ENCODE assay signal across 13 cellular contexts in genomic region chr10:119337796-119338432, GRCh38.
A peak's percentile ranks its signal among the peaks of the same experiment; 100 is the strongest.
DNase-seq lines count a peak whose midpoint lies in the region; ATAC-seq, FAIRE-seq and TF ChIP-seq lines count a peak whose summit lies in the region.
"Had no signal": no experiment of that assay in that cellular context is flagged by ENCODE, and none has a peak within 500 bp of the region (broad histone marks: within the 10 kb centered on the region; RNA-seq: fewer than 3 reads in every experiment).

No MANE protein-coding gene starts in this region.

- H3K4me2 ChIP-seq in fibroblast of lung (ENCODE audit: extremely low read depth, insufficient read depth, low read length), result peak overlapping the region; percentile 38

- H3K36me3 Mint-ChIP-seq in neural crest cell (ENCODE audit: low read depth), result no peaks in the 10 kb centered on the region
- H3K36me3 Mint-ChIP-seq in CD4-positive, alpha-beta T cell (ENCODE audit: low read depth), result peaks cover 19% of the 10 kb centered on the region
- H3K36me3 Mint-ChIP-seq: natural killer cell treated with Interleukin-12 subunit alpha and Interleukin-12 subunit beta and Interleukin-15 and Interleukin-18, amount 100 ng/mL, for 72 hours; WTC11 had no signal

- no peak overlapping the region for H3K4me3 ChIP-seq in fibroblast of lung (replicated peaks in 1 of 4; ENCODE audit: control extremely low read depth in 1 of 4, insufficient read depth in 1 of 4, low read depth in 3 of 4, low read length in 4 of 4)
- H3K4me3 ChIP-seq: spleen had no signal

- no peaks in the 10 kb centered on the region for H3K27me3 Mint-ChIP-seq in neural crest cell (ENCODE audit: low read depth)
- no peaks in the 10 kb centered on the region for H3K27me3 Mint-ChIP-seq in CD4-positive, alpha-beta T cell
- H3K27me3 Mint-ChIP-seq: natural killer cell treated with Interleukin-12 subunit alpha and Interleukin-12 subunit beta and Interleukin-15 and Interleukin-18, amount 100 ng/mL, for 72 hours had no signal

- H3K79me2 ChIP-seq in fibroblast of lung (ENCODE audit: control insufficient read depth, insufficient read depth, low read length), result peaks cover 11% of the 10 kb centered on the region

- FAIRE-seq in RCC 7860 (lab: Jason Lieb, UNC), result no peak

- H3K27ac ChIP-seq in fibroblast of lung (ENCODE audit: insufficient read depth, low read length), result peak overlapping the region; percentile 73
- H3K27ac ChIP-seq in CD4-positive, alpha-beta T cell (ENCODE audit: low read depth, low read length), result no peak overlapping the region

- H2AFZ ChIP-seq in fibroblast of lung (ENCODE audit: low read length), result no peak overlapping the region

- H3K27me3 ChIP-seq in fibroblast of lung (ENCODE audit: control insufficient read depth, insufficient read depth, low read length), result no peaks in the 10 kb centered on the region
- no peaks in the 10 kb centered on the region for H3K27me3 ChIP-seq in CD4-positive, alpha-beta T cell (ENCODE audit: control insufficient read depth, insufficient read depth, low read length)
- H3K27me3 ChIP-seq: spleen had no signal

- no peak overlapping the region for H3K4me3 Mint-ChIP-seq in neural crest cell
- H3K4me3 Mint-ChIP-seq in CD4-positive, alpha-beta T cell, result no peak overlapping the region
- H3K4me3 Mint-ChIP-seq: natural killer cell treated with Interleukin-12 subunit alpha and Interleukin-12 subunit beta and Interleukin-15 and Interleukin-18, amount 100 ng/mL, for 72 hours; WTC11 had no signal

- TF ChIP-seq CTCF in fibroblast of lung (conservative IDR thresholded peaks at IDR 0.05 in 1 of 2, IDR thresholded peaks at IDR 0.05 in 1 of 2; ENCODE audit: low read depth in 1 of 2, low read length in 2 of 2) (no peak), neural crest cell (conservative IDR thresholded peaks at IDR 0.05) (no peak)
- TF ChIP-seq CTCF in CD4-positive, alpha-beta T cell (IDR thresholded peaks at IDR 0.05), result no peak

- no peak overlapping the region for H3K9ac ChIP-seq in fibroblast of lung (ENCODE audit: insufficient read depth, low read length)

- peak; percentile 58 for DNase-seq in Daoy (ENCODE audit: low read depth)
- peak; percentile 19 for DNase-seq in RCC 7860 (ENCODE audit: low spot score)
- DNase-seq in fibroblast of lung (ENCODE audit: low read depth in 2 of 2), result peak; percentile 63 to 79
- DNase-seq in neural crest cell (ENCODE audit: low read depth, low spot score), result no peak
- DNase-seq in SKM-1 treated with dmso at 0.1 percent for 144 hours (lab: John Stamatoyannopoulos, UW; ENCODE audit: unreplicated experiment), result no peak
- DNase-seq in CD4-positive, alpha-beta T cell, result no peak
- no peak for DNase-seq in NCI-H1105 (lab: John Stamatoyannopoulos, UW)
- DNase-seq in NCI-H1105 treated with DMSO at 0.1 percent for 48 hours (lab: John Stamatoyannopoulos, UW), result no peak
- DNase-seq: activated T-cell treated with anti-CD3 and anti-CD28 coated beads for 4 hours, SHP77, spleen had no signal

- H3K36me3 ChIP-seq in fibroblast of lung (ENCODE audit: control insufficient read depth, insufficient read depth, low read length), result peaks cover 1% of the 10 kb centered on the region

- H3K4me1 ChIP-seq in fibroblast of lung (ENCODE audit: control insufficient read depth, extremely low read depth, insufficient read depth, low read length), result peaks cover 44% of the 10 kb centered on the region

- H3K27ac Mint-ChIP-seq in neural crest cell (ENCODE audit: unreplicated experiment), result peak overlapping the region; percentile 23
- no peak overlapping the region for H3K27ac Mint-ChIP-seq in CD4-positive, alpha-beta T cell
- H3K27ac Mint-ChIP-seq: natural killer cell treated with Interleukin-12 subunit alpha and Interleukin-12 subunit beta and Interleukin-15 and Interleukin-18, amount 100 ng/mL, for 72 hours; WTC11 had no signal

- ATAC-seq in CD4-positive, alpha-beta T cell (ENCODE audit: poor library complexity), result no peak
- ATAC-seq: natural killer cell treated with Interleukin-12 subunit alpha and Interleukin-12 subunit beta and Interleukin-15 and Interleukin-18, amount 100 ng/mL, for 72 hours; WTC11 had no signal

- CTCF ChIA-PET in CD4-positive, alpha-beta T cell (lab: Charles Lee), result no interaction called here

- intact Hi-C loops in CD4-positive, alpha-beta T cell (cut with DNase I, micrococcal nuclease), result no loop called here

- H3K9me3 ChIP-seq in fibroblast of lung (ENCODE audit: control insufficient read depth, insufficient read depth, low read depth, low read length), result no peaks in the 10 kb centered on the region
- no peaks in the 10 kb centered on the region for H3K9me3 ChIP-seq in CD4-positive, alpha-beta T cell (ENCODE audit: control insufficient read depth, low read length)
- H3K9me3 ChIP-seq: spleen had no signal

- H3K9me3 Mint-ChIP-seq in neural crest cell, result no peaks in the 10 kb centered on the region
- no peaks in the 10 kb centered on the region for H3K9me3 Mint-ChIP-seq in CD4-positive, alpha-beta T cell
- H3K9me3 Mint-ChIP-seq: natural killer cell treated with Interleukin-12 subunit alpha and Interleukin-12 subunit beta and Interleukin-15 and Interleukin-18, amount 100 ng/mL, for 72 hours; WTC11 had no signal

- POLR2A ChIA-PET in CD4-positive, alpha-beta T cell (lab: Charles Lee), result no interaction called here

- peaks cover 54% of the 10 kb centered on the region for H3K4me1 Mint-ChIP-seq in neural crest cell
- peaks cover 27% of the 10 kb centered on the region for H3K4me1 Mint-ChIP-seq in CD4-positive, alpha-beta T cell (ENCODE audit: low read depth)
- H3K4me1 Mint-ChIP-seq: WTC11 had no signal

- no peaks in the 10 kb centered on the region for H4K20me1 ChIP-seq in fibroblast of lung (ENCODE audit: control insufficient read depth, extremely low read depth, insufficient read depth, low read length)

Comparison
In these comparisons a context has a peak if more than half of its experiments do, and no peak if none do; other contexts are left out.
1. DNase-seq: peak in Daoy (single experiment), RCC 7860 (single experiment) and fibroblast of lung (2 of 2); none in neural crest cell (single experiment), SKM-1 treated with dmso at 0.1 percent for 144 hours (single experiment), CD4-positive, alpha-beta T cell (0 of 10), NCI-H1105 (single experiment) and NCI-H1105 treated with DMSO at 0.1 percent for 48 hours (single experiment).